In the genomic region with DNA sequence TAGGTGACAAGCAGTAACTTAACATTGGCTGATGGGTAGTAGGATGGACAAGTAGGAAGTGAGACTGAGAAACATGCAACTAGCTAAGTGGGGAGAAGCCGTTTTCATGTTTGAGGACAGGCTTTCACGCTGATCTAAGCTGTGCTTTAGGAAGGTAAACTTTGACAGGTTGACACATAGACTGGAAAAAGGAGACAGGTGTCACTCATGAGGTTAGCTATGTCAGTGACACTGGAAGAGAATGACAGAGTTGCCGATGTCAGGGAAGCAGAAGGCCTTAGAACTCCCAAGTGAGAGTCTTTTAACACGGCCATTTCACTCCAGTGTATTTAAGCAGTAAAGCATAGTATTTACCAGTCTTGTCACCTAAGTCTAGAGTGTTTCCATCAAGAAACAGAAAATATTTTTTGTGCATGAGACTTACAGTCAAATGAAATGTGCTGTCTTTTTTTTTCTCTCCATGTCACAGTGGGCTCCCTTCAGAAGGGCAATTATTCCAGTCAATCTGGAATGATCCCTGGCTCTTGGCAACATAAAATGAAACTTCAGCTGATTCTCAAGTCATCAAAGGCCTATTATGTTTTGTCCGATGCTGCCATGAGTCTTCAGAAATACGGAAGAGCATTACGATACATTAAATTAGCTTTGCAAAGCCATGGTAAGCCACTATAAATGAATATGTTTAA, we compare ENCODE assay signal across 14 cellular contexts. TPM values are rescaled to one million over a fixed set of nuclear protein-coding genes. Genes with fewer than 3 reads are reported as not detected.
A peak's percentile ranks its signal among the peaks of the same experiment; 100 is the strongest.
DNase-seq lines count a peak whose midpoint lies in the region; ATAC-seq and TF ChIP-seq lines count a peak whose summit lies in the region.
"Had no signal": no experiment of that assay in that cellular context is flagged by ENCODE, and none has a peak within 500 bp of the region (broad histone marks: within the 10 kb centered on the region; RNA-seq: fewer than 3 reads in every experiment).

No MANE protein-coding gene starts in this region.

- H3K27ac Mint-ChIP-seq in activated T-cell treated with anti-CD3 and anti-CD28 coated beads, Interleukin-2, amount 50 U/mL, for 72 hours, result peak overlapping the region; percentile 10
- H3K27ac Mint-ChIP-seq in endothelial cell (ENCODE audit: unreplicated experiment), result no peak overlapping the region
- H3K27ac Mint-ChIP-seq: CD14-positive monocyte had no signal

- no peaks in the 10 kb centered on the region for H3K4me1 Mint-ChIP-seq in activated T-cell treated with anti-CD3 and anti-CD28 coated beads, Interleukin-2, amount 50 U/mL, for 72 hours (ENCODE audit: low read depth)
- no peaks in the 10 kb centered on the region for H3K4me1 Mint-ChIP-seq in endothelial cell (ENCODE audit: unreplicated experiment)
- H3K4me1 Mint-ChIP-seq: CD14-positive monocyte had no signal

- no peaks in the 10 kb centered on the region for H3K9me3 Mint-ChIP-seq in activated T-cell treated with anti-CD3 and anti-CD28 coated beads, Interleukin-2, amount 50 U/mL, for 72 hours
- H3K9me3 Mint-ChIP-seq in endothelial cell (ENCODE audit: unreplicated experiment), result no peaks in the 10 kb centered on the region
- H3K9me3 Mint-ChIP-seq: CD14-positive monocyte had no signal

- H3K36me3 Mint-ChIP-seq in activated T-cell treated with anti-CD3 and anti-CD28 coated beads, Interleukin-2, amount 50 U/mL, for 72 hours (ENCODE audit: insufficient read depth in 2 of 2), result peaks cover 23 to 55% of the 10 kb centered on the region in 2 donors
- H3K36me3 Mint-ChIP-seq in endothelial cell (ENCODE audit: low read depth, unreplicated experiment), result peaks cover 46% of the 10 kb centered on the region

- H3K27ac ChIP-seq in right atrium auricular region, result no peak overlapping the region
- H3K27ac ChIP-seq: 22Rv1, GM23248 had no signal

- TF ChIP-seq CTCF in endothelial cell (IDR thresholded peaks at IDR 0.05; ENCODE audit: unreplicated experiment) (no peak), right atrium auricular region (IDR thresholded peaks at IDR 0.05) (no peak)

- no peak overlapping the region for H3K4me3 ChIP-seq in right atrium auricular region
- H3K4me3 ChIP-seq: GM23248 had no signal

- H3K4me1 ChIP-seq in right atrium auricular region, result no peaks in the 10 kb centered on the region

- no peaks in the 10 kb centered on the region for H3K27me3 ChIP-seq in right atrium auricular region

- H3K9me3 ChIP-seq in right atrium auricular region, result no peaks in the 10 kb centered on the region

- no peak overlapping the region for H3K4me3 Mint-ChIP-seq in activated T-cell treated with anti-CD3 and anti-CD28 coated beads, Interleukin-2, amount 50 U/mL, for 72 hours
- H3K4me3 Mint-ChIP-seq in endothelial cell (ENCODE audit: unreplicated experiment), result peak overlapping the region; percentile 12
- H3K4me3 Mint-ChIP-seq: CD14-positive monocyte had no signal

- no peak for ATAC-seq in activated T-cell treated with anti-CD3 and anti-CD28 coated beads, Interleukin-2, amount 50 U/mL, for 72 hours (replicated peaks in 1 of 2)
- ATAC-seq: HCT116 had no signal

- DNase-seq in activated T-cell treated with anti-CD3 and anti-CD28 coated beads, Interleukin-2, amount 50 U/mL, for 72 hours, result no peak
- DNase-seq in activated T-cell treated with anti-CD3 and anti-CD28 coated beads, Interleukin-2, amount 50 U/mL, for 1 hour, result no peak
- DNase-seq in endothelial cell (ENCODE audit: low spot score), result no peak
- DNase-seq in medulla oblongata (ENCODE audit: extremely low spot score), result peak; percentile 56
- DNase-seq in superior temporal gyrus (ENCODE audit: extremely low spot score), result peak; percentile 31
- no peak for DNase-seq in stimulated activated CD4-positive, alpha-beta T cell treated with anti-CD3 and anti-CD28 coated beads, Interleukin-2, amount 100 ng/mL, for 24 hours
- no peak for DNase-seq in iPS-NIHi7 (ENCODE audit: extremely low spot score)
- no peak for DNase-seq in right atrium auricular region (ENCODE audit: low spot score)
- DNase-seq: DMS53, GM23248 had no signal

- H3K27me3 Mint-ChIP-seq in activated T-cell treated with anti-CD3 and anti-CD28 coated beads, Interleukin-2, amount 50 U/mL, for 72 hours (ENCODE audit: low read depth), result no peaks in the 10 kb centered on the region
- no peaks in the 10 kb centered on the region for H3K27me3 Mint-ChIP-seq in endothelial cell (ENCODE audit: unreplicated experiment)

- H3K36me3 ChIP-seq in right atrium auricular region, result peaks cover 86% of the 10 kb centered on the region

RNA-seq across cellular contexts. Expression of gene EDRF1, which starts 20.6 kb away (rescaled TPM):
- 10 to 100 TPM; 25.1 to 26.3 TPM for total RNA-seq in activated T-cell treated with anti-CD3 and anti-CD28 coated beads, Interleukin-2, amount 50 U/mL, for 72 hours
- 29.2 TPM for total RNA-seq in endothelial cell (ENCODE audit: unreplicated experiment)
- 10 to 100 TPM; 11.4 to 11.5 TPM for total RNA-seq in right atrium auricular region

RNA-seq across cellular contexts. Expression of gene MMP21, which starts 35.5 kb away (rescaled TPM):
- total RNA-seq in activated T-cell treated with anti-CD3 and anti-CD28 coated beads, Interleukin-2, amount 50 U/mL, for 72 hours, result not detected
- total RNA-seq in endothelial cell (ENCODE audit: unreplicated experiment) (not detected), right atrium auricular region (under 1 TPM; 0.28 to 0.67 TPM)
- total RNA-seq: A673, GM23248 had no signal

RNA-seq across cellular contexts. Expression of gene TEX36, which starts 57.2 kb away (rescaled TPM):
- total RNA-seq in activated T-cell treated with anti-CD3 and anti-CD28 coated beads, Interleukin-2, amount 50 U/mL, for 72 hours, result not detected
- total RNA-seq in endothelial cell (ENCODE audit: unreplicated experiment), result not detected
- total RNA-seq in right atrium auricular region, result not detected

Comparison
In these comparisons a context has a peak if more than half of its experiments do, and no peak if none do; other contexts are left out.
1. DNase-seq: peak in medulla oblongata (single experiment) and superior temporal gyrus (single experiment); none in activated T-cell treated with anti-CD3 and anti-CD28 coated beads, Interleukin-2, amount 50 U/mL, for 72 hours (0 of 2), activated T-cell treated with anti-CD3 and anti-CD28 coated beads, Interleukin-2, amount 50 U/mL, for 1 hour (single experiment), endothelial cell (single experiment), stimulated activated CD4-positive, alpha-beta T cell treated with anti-CD3 and anti-CD28 coated beads, Interleukin-2, amount 100 ng/mL, for 24 hours (0 of 2), iPS-NIHi7 (single experiment) and right atrium auricular region (single experiment).